1 cellular context compared by ENCODE assay signal in the genomic region with DNA sequence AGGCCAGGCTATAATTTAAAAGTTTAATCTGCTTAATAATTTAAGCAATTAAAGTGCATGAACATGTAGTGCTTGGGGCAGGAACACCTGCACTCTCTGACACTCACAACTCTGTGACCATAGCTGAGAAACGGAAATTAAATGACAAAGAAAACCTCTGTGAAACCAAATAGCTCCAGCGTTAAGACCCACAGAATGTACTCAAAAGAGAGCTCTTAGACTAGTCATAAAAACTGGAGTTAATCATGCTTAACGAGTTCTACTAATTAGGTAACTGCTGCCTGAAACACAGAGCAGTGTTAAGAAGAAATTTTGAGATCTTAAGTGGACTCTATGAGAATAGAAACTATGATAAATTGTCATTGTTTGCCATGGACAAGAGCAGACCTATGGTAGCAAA.
TF ChIP-seq lines count a peak whose summit lies in the region.

No MANE protein-coding gene starts in this region.

TF ChIP-seq in GM12878, 131 proteins besides CTCF, POLR2A, EP300 and RAD21 (continued from another document):
- no peak for TF ChIP-seq ATF7 (IDR thresholded peaks at IDR 0.05; ENCODE audit: low read depth)
